1 cellular context compared by ENCODE assay signal in genomic region chr5:139482050-139482889, GRCh38.
A peak's percentile ranks its signal among the peaks of the same experiment; 100 is the strongest.
TF ChIP-seq lines count a peak whose summit lies in the region.

Gene STING1, minus strand, starts transcription at chr5:139482758. Its CDS starts 1,054 bp downstream, at chr5:139481704.

TF ChIP-seq in K562, 482 proteins besides CTCF, POLR2A, EP300 and RAD21 (continued from another document):
- TF ChIP-seq ZNF740 (CRISPR knock-in tag; IDR thresholded peaks at IDR 0.05), result no peak
- 0 out of 4 replicates have a peak, but pooled peaks of 1 of the 2 experiments have one; percentile 16 for TF ChIP-seq ZNF740 (tag; IDR thresholded peaks at IDR 0.05)
- TF ChIP-seq ZC3H11A (IDR thresholded peaks at IDR 0.05; ENCODE audit: low read depth, low read length), result no peak
- TF ChIP-seq ZNF830 (CRISPR knock-in tag; IDR thresholded peaks at IDR 0.05), result 0 out of 2 replicates have a peak, but pooled peaks have one; percentile 11
- no peak for TF ChIP-seq RBM25 (IDR thresholded peaks at IDR 0.05; ENCODE audit: low read depth, low read length, severe bottlenecking)
